In genomic region chr10:16827474-16827873, GRCh38 we compare ENCODE assay signal across 7 cellular contexts. TPM values are rescaled to one million over a fixed set of nuclear protein-coding genes. Genes with fewer than 3 reads are reported as not detected.
DNase-seq lines count a peak whose midpoint lies in the region; ATAC-seq and TF ChIP-seq lines count a peak whose summit lies in the region.
"Not testable (repeated sequence)": the region's sequence is repeated elsewhere in the genome, so short reads cannot be mapped to it uniquely, and the experiment has no call there.

No MANE protein-coding gene starts in this region.

- not testable (repeated sequence) for H3K4me3 Mint-ChIP-seq in GM23338

- H2AFZ ChIP-seq in GM23338, result not testable (repeated sequence)

- POLR2A ChIA-PET in A673 (lab: Charles Lee; ENCODE audit: low non-redundant PET), result not testable (repeated sequence)

- not testable (repeated sequence) for H4K20me1 ChIP-seq in GM23338 (replicated peaks; ENCODE audit: insufficient read depth)

- not testable (repeated sequence) for H3K27me3 ChIP-seq in A673 (replicated peaks; ENCODE audit: insufficient read depth, low read depth, low read length, poor library complexity); GM23338 (ENCODE audit: insufficient read depth); adipocyte (replicated peaks; ENCODE audit: control insufficient read depth, insufficient read depth, low read length); right cardiac atrium (ENCODE audit: control insufficient read depth, insufficient read depth)

- H3K27me3 Mint-ChIP-seq in GM23338 (ENCODE audit: insufficient read depth, low read depth, poor library complexity), result not testable (repeated sequence)

- H3K36me3 Mint-ChIP-seq in GM23338 (ENCODE audit: low read depth), result peaks cover 11% of the 10 kb centered on the region; the same call in 2 of the 3 replicates

- H3K4me1 ChIP-seq in A673 (ENCODE audit: insufficient read depth, low read length, poor library complexity, severe bottlenecking), result peaks cover 15% of the 10 kb centered on the region
- not testable (repeated sequence) for H3K4me1 ChIP-seq in GM23338 (ENCODE audit: insufficient read depth); adipocyte (ENCODE audit: control insufficient read depth, insufficient read depth, low read length); right cardiac atrium (ENCODE audit: control insufficient read depth, insufficient read depth, low read length)

- H3K9me3 ChIP-seq in A673 (ENCODE audit: low read depth, low read length, poor library complexity, severe bottlenecking); adipocyte (ENCODE audit: control insufficient read depth, low read length); right cardiac atrium (ENCODE audit: control insufficient read depth, low read length): not testable (repeated sequence)

- not testable (repeated sequence) for H3K79me2 ChIP-seq in GM23338 (replicated peaks; ENCODE audit: insufficient read depth)

- not testable (repeated sequence) for H3K9ac ChIP-seq in adipocyte (ENCODE audit: low read length)

- BruUV-seq in A673 (replicated peaks; lab: Mats Ljungman, UMichigan), result not testable (repeated sequence)

- not testable (repeated sequence) for H3K4me1 Mint-ChIP-seq in GM23338

- H3F3A ChIP-seq in GM23338 (replicated peaks; ENCODE audit: low read depth), result not testable (repeated sequence)

- intact Hi-C loops in A673 (cut with micrococcal nuclease; ENCODE audit: unreplicated experiment) (loop anchor here (5.0 to 10.0 kb wide), 2 partner anchors 605 to 917 kb away; no protein-coding TSS in a partner anchor), right cardiac atrium (cut with DNase I) (loop anchor here in 2 of 4 donors (5.0 kb wide), 1 partner anchor 430 kb away; no protein-coding TSS in a partner anchor)

- peak; percentile 51; the same call in 2 of the 3 replicates for ATAC-seq in GM23338
- ATAC-seq in right cardiac atrium, result peak; percentile 50 to 53

- not testable (repeated sequence) for H3K36me3 ChIP-seq in A673 (ENCODE audit: insufficient read depth, low read length, poor library complexity, severe bottlenecking); GM23338 (ENCODE audit: insufficient read depth); adipocyte (ENCODE audit: control insufficient read depth, insufficient read depth, low read length, severe bottlenecking)

- not testable (repeated sequence) for H3K4me2 ChIP-seq in GM23338

- not testable (repeated sequence) for DNase-seq in A673 (ENCODE audit: low spot score); GM23338 (ENCODE audit: low spot score); adipocyte (ENCODE audit: low read depth); retinal pigment epithelial cell (ENCODE audit: low read depth)
- DNase-seq in NCI-H146 (lab: John Stamatoyannopoulos, UW) (peak; percentile 46), NCI-H82 (lab: John Stamatoyannopoulos, UW) (peak; percentile 9), right cardiac atrium (peak in 1 of 3 donors; percentile 49)

- WGBS in right cardiac atrium, result 57% methylated on average over 8 of the region's 8 CpGs

- H3K4me3 ChIP-seq in A673 (ENCODE audit: low read depth, low read length, poor library complexity, severe bottlenecking) (peak overlapping the region; percentile 1), adipocyte (ENCODE audit: low read length) (peak overlapping the region; percentile 23), right cardiac atrium (ENCODE audit: low read length) (peak overlapping the region; percentile 23), retinal pigment epithelial cell (ENCODE audit: low read length) (peak overlapping the region; percentile 53)
- H3K4me3 ChIP-seq in GM23338, result not testable (repeated sequence)

- not testable (repeated sequence) for H3K9me2 ChIP-seq in GM23338 (ENCODE audit: insufficient read depth)

- peaks cover 19% of the 10 kb centered on the region for H3K9me3 Mint-ChIP-seq in GM23338

- not testable (repeated sequence) for H3K27ac Mint-ChIP-seq in GM23338

- not testable (repeated sequence) for H3K27ac ChIP-seq in A673 (ENCODE audit: low read depth, low read length, poor library complexity, severe bottlenecking); GM23338 (ENCODE audit: low read depth); right cardiac atrium (ENCODE audit: low read length)

- CTCF ChIA-PET in A673 (lab: Charles Lee), result not testable (repeated sequence)

- TF ChIP-seq CTCF in A673 (conservative IDR thresholded peaks at IDR 0.05; ENCODE audit: low read depth, low read length); GM23338 (conservative IDR thresholded peaks at IDR 0.05; ENCODE audit: low read depth in 2 of 2); retinal pigment epithelial cell (conservative IDR thresholded peaks at IDR 0.05; ENCODE audit: low read depth, low read length): not testable (repeated sequence)

RNA-seq across cellular contexts. Expression of gene RSU1, which starts 10.2 kb away (rescaled TPM):
- total RNA-seq in A673 (2021) (62.8 and 64.0 TPM in 2 replicates), right cardiac atrium (10 to 100 TPM; 46.9 to 53.4 (median 49.5) TPM)
- 62.7 and 67.5 TPM in 2 replicates for total RNA-seq in GM23338 (2014; rRNA removed; shearing (Covaris generic))
- polyA plus RNA-seq in GM23338 (2016; fragmentation: Nextera tagmentation; extraction: Ambion mirVana) (81.3 and 96.2 TPM in 2 replicates), right cardiac atrium (44.4 TPM)
